Comparison of ENCODE assay signal across 4 cellular contexts in genomic region chr5:148673704-148674103, GRCh38. TPM values are rescaled to one million over a fixed set of nuclear protein-coding genes. Genes with fewer than 3 reads are reported as not detected.
"Had no signal": no experiment of that assay in that cellular context is flagged by ENCODE, and none has a peak within 500 bp of the region (broad histone marks: within the 10 kb centered on the region; RNA-seq: fewer than 3 reads in every experiment).

No MANE protein-coding gene starts in this region.

RNA-seq across cellular contexts. Expression of gene HTR4, which starts 19.4 kb away (rescaled TPM):
- total RNA-seq: subcutaneous adipose tissue, thyroid gland, ureter had no signal
- polyA plus RNA-seq: stomach had no signal
